ENCODE assay signal across 1 cellular context in genomic region chrX:55279832-55280231, GRCh38.
TF ChIP-seq lines count a peak whose summit lies in the region.

No MANE protein-coding gene starts in this region.

TF ChIP-seq in K562, 482 proteins besides CTCF, POLR2A, EP300 and RAD21:
- TF ChIP-seq TFE3 (CRISPR knock-in tag; IDR thresholded peaks at IDR 0.05) (peak; percentile 38; the same call in 1 of the 2 replicates), MBD1 (CRISPR knock-in tag; IDR thresholded peaks at IDR 0.05) (no peak), NRF1 (conservative IDR thresholded peaks at IDR 0.05 in 1 of 2, IDR thresholded peaks at IDR 0.05 in 1 of 2) (peak; percentile 55 to 68; a peak in 3 of 4 replicates)
